15 cellular contexts compared by ENCODE assay signal in genomic region chr10:60652628-60653027, GRCh38.
DNase-seq lines count a peak whose midpoint lies in the region; ATAC-seq lines count a peak whose summit lies in the region.
"Had no signal": no experiment of that assay in that cellular context is flagged by ENCODE, and none has a peak within 500 bp of the region (broad histone marks: within the 10 kb centered on the region; RNA-seq: fewer than 3 reads in every experiment).

No MANE protein-coding gene starts in this region.

- no peak overlapping the region for H3K4me2 ChIP-seq in mesendoderm (ENCODE audit: low read length)

- no peak overlapping the region for H3K4me3 ChIP-seq in mesendoderm (ENCODE audit: low read length)
- H3K4me3 ChIP-seq: body of pancreas, lung, thoracic aorta had no signal

- no peaks in the 10 kb centered on the region for H3K27me3 ChIP-seq in mesendoderm (ENCODE audit: insufficient read depth, low read length, poor library complexity)
- H3K27me3 ChIP-seq: body of pancreas had no signal

- H3K23ac ChIP-seq in mesendoderm (ENCODE audit: low read length): no peak overlapping the region

- no peak overlapping the region for H3K18ac ChIP-seq in mesendoderm (ENCODE audit: low read length)

- H3K4me1 ChIP-seq in mesendoderm (ENCODE audit: control insufficient read depth, low read depth, low read length): peaks cover 9% of the 10 kb centered on the region

- H4K8ac ChIP-seq in mesendoderm (ENCODE audit: low read depth, low read length): no peak overlapping the region

- H3K79me1 ChIP-seq in mesendoderm (ENCODE audit: low read length): no peaks in the 10 kb centered on the region

- H3K79me2 ChIP-seq in mesendoderm (ENCODE audit: control insufficient read depth, insufficient read depth, low read length): no peaks in the 10 kb centered on the region

- no peak overlapping the region for H3K4ac ChIP-seq in mesendoderm (ENCODE audit: low read depth, low read length)

- no peak overlapping the region for H2BK120ac ChIP-seq in mesendoderm (ENCODE audit: low read depth, low read length)

- intact Hi-C loops in head of caudate nucleus (cut with DNase I): no loop called here

- DNase-seq in mesendoderm (no peak), head of caudate nucleus (no peak), C1 segment of cervical spinal cord (lab: John Stamatoyannopoulos, UW) (no peak), RKO (ENCODE audit: low spot score) (no peak), HUDEP-2 (lab: John Stamatoyannopoulos, UW; ENCODE audit: unreplicated experiment in 76 of 76) (no peak)
- DNase-seq: activated T-cell treated with anti-CD3 and anti-CD28 coated beads for 4 hours, body of pancreas, hippocampal formation, NCI-H2029 treated with DMSO at 0.1 percent for 48 hours had no signal

- no CpG with 5 or more reads among the region's 6 CpGs for WGBS in mesendoderm (ENCODE audit: extremely low coverage, insufficient coverage, low lambda C conversion rate)

- ATAC-seq in GM19043 (IDR thresholded peaks at IDR 0.05; ENCODE audit: low read depth, unreplicated experiment) (peak; percentile 92), HG02610 (IDR thresholded peaks at IDR 0.05; ENCODE audit: unreplicated experiment) (peak; percentile 95), HG03342 (IDR thresholded peaks at IDR 0.05; ENCODE audit: unreplicated experiment) (peak; percentile 97)
- ATAC-seq: body of pancreas, Panc1 had no signal

- H3K36me3 ChIP-seq in mesendoderm (ENCODE audit: control insufficient read depth, insufficient read depth, low read length): no peaks in the 10 kb centered on the region
- H3K36me3 ChIP-seq: thoracic aorta had no signal

- no peak overlapping the region for H3K56ac ChIP-seq in mesendoderm (ENCODE audit: low read length)

- H2BK5ac ChIP-seq in mesendoderm (ENCODE audit: low read length): no peak overlapping the region

- H3K9ac ChIP-seq in mesendoderm (ENCODE audit: low read length): no peak overlapping the region

- peak overlapping the region; percentile 19 for H2BK15ac ChIP-seq in mesendoderm (replicated peaks; ENCODE audit: low read depth)

- no peak overlapping the region for H4K5ac ChIP-seq in mesendoderm (ENCODE audit: low read length)

- H3K27ac ChIP-seq in mesendoderm (ENCODE audit: low read depth, low read length): no peak overlapping the region
- H3K27ac ChIP-seq: body of pancreas, thoracic aorta had no signal

- no peak overlapping the region for H2AK5ac ChIP-seq in mesendoderm (ENCODE audit: low read length)
